In the genomic region with DNA sequence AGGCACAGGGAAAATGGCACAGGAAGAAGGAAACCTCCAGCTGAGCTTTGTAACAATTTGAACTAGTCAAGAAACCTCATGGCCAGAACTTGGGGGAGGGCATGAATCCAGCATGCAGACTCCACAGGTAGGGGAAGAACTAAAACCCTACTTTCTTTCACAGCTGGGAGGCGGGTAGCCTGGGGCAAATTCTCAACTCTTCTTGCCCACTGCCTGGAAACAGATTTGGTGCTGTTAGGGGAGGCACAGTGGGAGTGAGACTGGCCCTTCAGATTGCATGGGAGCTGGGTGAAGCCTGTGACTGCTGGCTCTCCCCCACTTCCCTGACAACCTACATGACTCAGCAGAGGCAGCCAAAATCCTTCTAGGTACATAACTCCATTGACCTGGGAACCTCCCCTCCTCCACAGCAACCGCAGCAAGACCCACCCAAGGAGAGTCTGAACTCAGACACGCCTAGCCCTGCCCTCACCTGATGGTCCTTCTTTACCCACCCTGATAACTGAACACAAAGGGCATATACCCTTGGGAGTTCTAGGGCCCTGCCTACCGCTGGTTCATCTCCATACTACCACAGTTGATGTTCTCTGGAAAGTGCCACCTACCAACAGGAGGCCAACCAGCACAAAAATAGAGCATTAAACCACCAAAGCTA, we compare ENCODE assay signal across 1 cellular context.
TF ChIP-seq lines count a peak whose summit lies in the region.

No MANE protein-coding gene starts in this region.

TF ChIP-seq in K562, 482 proteins besides CTCF, POLR2A, EP300 and RAD21 (continued from another document and continues in another):
- TF ChIP-seq TSC22D4 (tag; IDR thresholded peaks at IDR 0.05) (no peak), CCAR2 (IDR thresholded peaks at IDR 0.05; ENCODE audit: low read depth, low read length) (no peak), SETDB1 (IDR thresholded peaks at IDR 0.05; ENCODE audit: low read length) (no peak), NRF1 (conservative IDR thresholded peaks at IDR 0.05 in 1 of 2, IDR thresholded peaks at IDR 0.05 in 1 of 2) (no peak), HNRNPK (IDR thresholded peaks at IDR 0.05; ENCODE audit: low read depth, low read length, poor library complexity, severe bottlenecking) (no peak), MTF1 (CRISPR knock-in tag; IDR thresholded peaks at IDR 0.05; ENCODE audit: borderline replicate concordance) (no peak), TARDBP (IDR thresholded peaks at IDR 0.05) (no peak), SAP30 (IDR thresholded peaks at IDR 0.05; ENCODE audit: borderline replicate concordance, insufficient read depth, low read depth, low read length, poor library complexity, severe bottlenecking) (no peak), CEBPG (CRISPR knock-in tag; IDR thresholded peaks at IDR 0.05) (no peak), CEBPG (tag; conservative IDR thresholded peaks at IDR 0.05 in 1 of 2, IDR thresholded peaks at IDR 0.05 in 1 of 2) (no peak), ZNF140 (CRISPR knock-in tag; IDR thresholded peaks at IDR 0.05) (no peak), WHSC1 (IDR thresholded peaks at IDR 0.05; ENCODE audit: low read length) (no peak), NCOA2 (IDR thresholded peaks at IDR 0.05; ENCODE audit: partially characterized antibody in 2 of 2) (no peak), HOXB6 (CRISPR knock-in tag; IDR thresholded peaks at IDR 0.05; ENCODE audit: borderline replicate concordance) (no peak), FOXA3 (CRISPR knock-in tag; conservative IDR thresholded peaks at IDR 0.05 in 1 of 2, IDR thresholded peaks at IDR 0.05 in 1 of 2) (no peak; a peak in 1 of 4 replicates), ARID1B (IDR thresholded peaks at IDR 0.05) (peak; percentile 87), CBFA2T3 (IDR thresholded peaks at IDR 0.05) (peak; percentile 78), SNIP1 (IDR thresholded peaks at IDR 0.05; ENCODE audit: low read depth) (no peak)
- TF ChIP-seq, protein P1, sequence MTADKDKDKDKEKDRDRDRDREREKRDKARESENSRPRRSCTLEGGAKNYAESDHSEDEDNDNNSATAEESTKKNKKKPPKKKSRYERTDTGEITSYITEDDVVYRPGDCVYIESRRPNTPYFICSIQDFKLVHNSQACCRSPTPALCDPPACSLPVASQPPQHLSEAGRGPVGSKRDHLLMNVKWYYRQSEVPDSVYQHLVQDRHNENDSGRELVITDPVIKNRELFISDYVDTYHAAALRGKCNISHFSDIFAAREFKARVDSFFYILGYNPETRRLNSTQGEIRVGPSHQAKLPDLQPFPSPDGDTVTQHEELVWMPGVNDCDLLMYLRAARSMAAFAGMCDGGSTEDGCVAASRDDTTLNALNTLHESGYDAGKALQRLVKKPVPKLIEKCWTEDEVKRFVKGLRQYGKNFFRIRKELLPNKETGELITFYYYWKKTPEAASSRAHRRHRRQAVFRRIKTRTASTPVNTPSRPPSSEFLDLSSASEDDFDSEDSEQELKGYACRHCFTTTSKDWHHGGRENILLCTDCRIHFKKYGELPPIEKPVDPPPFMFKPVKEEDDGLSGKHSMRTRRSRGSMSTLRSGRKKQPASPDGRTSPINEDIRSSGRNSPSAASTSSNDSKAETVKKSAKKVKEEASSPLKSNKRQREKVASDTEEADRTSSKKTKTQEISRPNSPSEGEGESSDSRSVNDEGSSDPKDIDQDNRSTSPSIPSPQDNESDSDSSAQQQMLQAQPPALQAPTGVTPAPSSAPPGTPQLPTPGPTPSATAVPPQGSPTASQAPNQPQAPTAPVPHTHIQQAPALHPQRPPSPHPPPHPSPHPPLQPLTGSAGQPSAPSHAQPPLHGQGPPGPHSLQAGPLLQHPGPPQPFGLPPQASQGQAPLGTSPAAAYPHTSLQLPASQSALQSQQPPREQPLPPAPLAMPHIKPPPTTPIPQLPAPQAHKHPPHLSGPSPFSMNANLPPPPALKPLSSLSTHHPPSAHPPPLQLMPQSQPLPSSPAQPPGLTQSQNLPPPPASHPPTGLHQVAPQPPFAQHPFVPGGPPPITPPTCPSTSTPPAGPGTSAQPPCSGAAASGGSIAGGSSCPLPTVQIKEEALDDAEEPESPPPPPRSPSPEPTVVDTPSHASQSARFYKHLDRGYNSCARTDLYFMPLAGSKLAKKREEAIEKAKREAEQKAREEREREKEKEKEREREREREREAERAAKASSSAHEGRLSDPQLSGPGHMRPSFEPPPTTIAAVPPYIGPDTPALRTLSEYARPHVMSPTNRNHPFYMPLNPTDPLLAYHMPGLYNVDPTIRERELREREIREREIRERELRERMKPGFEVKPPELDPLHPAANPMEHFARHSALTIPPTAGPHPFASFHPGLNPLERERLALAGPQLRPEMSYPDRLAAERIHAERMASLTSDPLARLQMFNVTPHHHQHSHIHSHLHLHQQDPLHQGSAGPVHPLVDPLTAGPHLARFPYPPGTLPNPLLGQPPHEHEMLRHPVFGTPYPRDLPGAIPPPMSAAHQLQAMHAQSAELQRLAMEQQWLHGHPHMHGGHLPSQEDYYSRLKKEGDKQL (CRISPR knock-in tag; IDR thresholded peaks at IDR 0.05; ENCODE audit: borderline replicate concordance), result no peak
- TF ChIP-seq, protein P2, sequence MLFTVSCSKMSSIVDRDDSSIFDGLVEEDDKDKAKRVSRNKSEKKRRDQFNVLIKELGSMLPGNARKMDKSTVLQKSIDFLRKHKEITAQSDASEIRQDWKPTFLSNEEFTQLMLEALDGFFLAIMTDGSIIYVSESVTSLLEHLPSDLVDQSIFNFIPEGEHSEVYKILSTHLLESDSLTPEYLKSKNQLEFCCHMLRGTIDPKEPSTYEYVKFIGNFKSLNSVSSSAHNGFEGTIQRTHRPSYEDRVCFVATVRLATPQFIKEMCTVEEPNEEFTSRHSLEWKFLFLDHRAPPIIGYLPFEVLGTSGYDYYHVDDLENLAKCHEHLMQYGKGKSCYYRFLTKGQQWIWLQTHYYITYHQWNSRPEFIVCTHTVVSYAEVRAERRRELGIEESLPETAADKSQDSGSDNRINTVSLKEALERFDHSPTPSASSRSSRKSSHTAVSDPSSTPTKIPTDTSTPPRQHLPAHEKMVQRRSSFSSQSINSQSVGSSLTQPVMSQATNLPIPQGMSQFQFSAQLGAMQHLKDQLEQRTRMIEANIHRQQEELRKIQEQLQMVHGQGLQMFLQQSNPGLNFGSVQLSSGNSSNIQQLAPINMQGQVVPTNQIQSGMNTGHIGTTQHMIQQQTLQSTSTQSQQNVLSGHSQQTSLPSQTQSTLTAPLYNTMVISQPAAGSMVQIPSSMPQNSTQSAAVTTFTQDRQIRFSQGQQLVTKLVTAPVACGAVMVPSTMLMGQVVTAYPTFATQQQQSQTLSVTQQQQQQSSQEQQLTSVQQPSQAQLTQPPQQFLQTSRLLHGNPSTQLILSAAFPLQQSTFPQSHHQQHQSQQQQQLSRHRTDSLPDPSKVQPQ (CRISPR knock-in tag; IDR thresholded peaks at IDR 0.05; ENCODE audit: borderline replicate concordance), result no peak
- TF ChIP-seq, protein P3, sequence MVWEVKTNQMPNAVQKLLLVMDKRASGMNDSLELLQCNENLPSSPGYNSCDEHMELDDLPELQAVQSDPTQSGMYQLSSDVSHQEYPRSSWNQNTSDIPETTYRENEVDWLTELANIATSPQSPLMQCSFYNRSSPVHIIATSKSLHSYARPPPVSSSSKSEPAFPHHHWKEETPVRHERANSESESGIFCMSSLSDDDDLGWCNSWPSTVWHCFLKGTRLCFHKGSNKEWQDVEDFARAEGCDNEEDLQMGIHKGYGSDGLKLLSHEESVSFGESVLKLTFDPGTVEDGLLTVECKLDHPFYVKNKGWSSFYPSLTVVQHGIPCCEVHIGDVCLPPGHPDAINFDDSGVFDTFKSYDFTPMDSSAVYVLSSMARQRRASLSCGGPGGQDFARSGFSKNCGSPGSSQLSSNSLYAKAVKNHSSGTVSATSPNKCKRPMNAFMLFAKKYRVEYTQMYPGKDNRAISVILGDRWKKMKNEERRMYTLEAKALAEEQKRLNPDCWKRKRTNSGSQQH (CRISPR knock-in tag; IDR thresholded peaks at IDR 0.05), result no peak
- TF ChIP-seq, protein P4, sequence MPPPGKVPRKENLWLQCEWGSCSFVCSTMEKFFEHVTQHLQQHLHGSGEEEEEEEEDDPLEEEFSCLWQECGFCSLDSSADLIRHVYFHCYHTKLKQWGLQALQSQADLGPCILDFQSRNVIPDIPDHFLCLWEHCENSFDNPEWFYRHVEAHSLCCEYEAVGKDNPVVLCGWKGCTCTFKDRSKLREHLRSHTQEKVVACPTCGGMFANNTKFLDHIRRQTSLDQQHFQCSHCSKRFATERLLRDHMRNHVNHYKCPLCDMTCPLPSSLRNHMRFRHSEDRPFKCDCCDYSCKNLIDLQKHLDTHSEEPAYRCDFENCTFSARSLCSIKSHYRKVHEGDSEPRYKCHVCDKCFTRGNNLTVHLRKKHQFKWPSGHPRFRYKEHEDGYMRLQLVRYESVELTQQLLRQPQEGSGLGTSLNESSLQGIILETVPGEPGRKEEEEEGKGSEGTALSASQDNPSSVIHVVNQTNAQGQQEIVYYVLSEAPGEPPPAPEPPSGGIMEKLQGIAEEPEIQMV (tag; conservative IDR thresholded peaks at IDR 0.05; ENCODE audit: low read depth), result no peak
- TF ChIP-seq, protein P5, sequence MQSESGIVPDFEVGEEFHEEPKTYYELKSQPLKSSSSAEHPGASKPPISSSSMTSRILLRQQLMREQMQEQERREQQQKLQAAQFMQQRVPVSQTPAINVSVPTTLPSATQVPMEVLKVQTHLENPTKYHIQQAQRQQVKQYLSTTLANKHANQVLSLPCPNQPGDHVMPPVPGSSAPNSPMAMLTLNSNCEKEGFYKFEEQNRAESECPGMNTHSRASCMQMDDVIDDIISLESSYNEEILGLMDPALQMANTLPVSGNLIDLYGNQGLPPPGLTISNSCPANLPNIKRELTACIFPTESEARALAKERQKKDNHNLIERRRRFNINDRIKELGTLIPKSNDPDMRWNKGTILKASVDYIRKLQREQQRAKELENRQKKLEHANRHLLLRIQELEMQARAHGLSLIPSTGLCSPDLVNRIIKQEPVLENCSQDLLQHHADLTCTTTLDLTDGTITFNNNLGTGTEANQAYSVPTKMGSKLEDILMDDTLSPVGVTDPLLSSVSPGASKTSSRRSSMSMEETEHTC (IDR thresholded peaks at IDR 0.05), result peak; percentile 64
- TF ChIP-seq, protein P6, sequence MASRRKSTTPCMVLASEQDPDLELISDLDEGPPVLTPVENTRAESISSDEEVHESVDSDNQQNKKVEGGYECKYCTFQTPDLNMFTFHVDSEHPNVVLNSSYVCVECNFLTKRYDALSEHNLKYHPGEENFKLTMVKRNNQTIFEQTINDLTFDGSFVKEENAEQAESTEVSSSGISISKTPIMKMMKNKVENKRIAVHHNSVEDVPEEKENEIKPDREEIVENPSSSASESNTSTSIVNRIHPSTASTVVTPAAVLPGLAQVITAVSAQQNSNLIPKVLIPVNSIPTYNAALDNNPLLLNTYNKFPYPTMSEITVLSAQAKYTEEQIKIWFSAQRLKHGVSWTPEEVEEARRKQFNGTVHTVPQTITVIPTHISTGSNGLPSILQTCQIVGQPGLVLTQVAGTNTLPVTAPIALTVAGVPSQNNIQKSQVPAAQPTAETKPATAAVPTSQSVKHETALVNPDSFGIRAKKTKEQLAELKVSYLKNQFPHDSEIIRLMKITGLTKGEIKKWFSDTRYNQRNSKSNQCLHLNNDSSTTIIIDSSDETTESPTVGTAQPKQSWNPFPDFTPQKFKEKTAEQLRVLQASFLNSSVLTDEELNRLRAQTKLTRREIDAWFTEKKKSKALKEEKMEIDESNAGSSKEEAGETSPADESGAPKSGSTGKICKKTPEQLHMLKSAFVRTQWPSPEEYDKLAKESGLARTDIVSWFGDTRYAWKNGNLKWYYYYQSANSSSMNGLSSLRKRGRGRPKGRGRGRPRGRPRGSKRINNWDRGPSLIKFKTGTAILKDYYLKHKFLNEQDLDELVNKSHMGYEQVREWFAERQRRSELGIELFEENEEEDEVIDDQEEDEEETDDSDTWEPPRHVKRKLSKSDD (conservative IDR thresholded peaks at IDR 0.05; ENCODE audit: low read length), result no peak
- TF ChIP-seq, protein P7, sequence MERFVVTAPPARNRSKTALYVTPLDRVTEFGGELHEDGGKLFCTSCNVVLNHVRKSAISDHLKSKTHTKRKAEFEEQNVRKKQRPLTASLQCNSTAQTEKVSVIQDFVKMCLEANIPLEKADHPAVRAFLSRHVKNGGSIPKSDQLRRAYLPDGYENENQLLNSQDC (CRISPR knock-in tag; IDR thresholded peaks at IDR 0.05), result no peak
- TF ChIP-seq, protein P8, sequence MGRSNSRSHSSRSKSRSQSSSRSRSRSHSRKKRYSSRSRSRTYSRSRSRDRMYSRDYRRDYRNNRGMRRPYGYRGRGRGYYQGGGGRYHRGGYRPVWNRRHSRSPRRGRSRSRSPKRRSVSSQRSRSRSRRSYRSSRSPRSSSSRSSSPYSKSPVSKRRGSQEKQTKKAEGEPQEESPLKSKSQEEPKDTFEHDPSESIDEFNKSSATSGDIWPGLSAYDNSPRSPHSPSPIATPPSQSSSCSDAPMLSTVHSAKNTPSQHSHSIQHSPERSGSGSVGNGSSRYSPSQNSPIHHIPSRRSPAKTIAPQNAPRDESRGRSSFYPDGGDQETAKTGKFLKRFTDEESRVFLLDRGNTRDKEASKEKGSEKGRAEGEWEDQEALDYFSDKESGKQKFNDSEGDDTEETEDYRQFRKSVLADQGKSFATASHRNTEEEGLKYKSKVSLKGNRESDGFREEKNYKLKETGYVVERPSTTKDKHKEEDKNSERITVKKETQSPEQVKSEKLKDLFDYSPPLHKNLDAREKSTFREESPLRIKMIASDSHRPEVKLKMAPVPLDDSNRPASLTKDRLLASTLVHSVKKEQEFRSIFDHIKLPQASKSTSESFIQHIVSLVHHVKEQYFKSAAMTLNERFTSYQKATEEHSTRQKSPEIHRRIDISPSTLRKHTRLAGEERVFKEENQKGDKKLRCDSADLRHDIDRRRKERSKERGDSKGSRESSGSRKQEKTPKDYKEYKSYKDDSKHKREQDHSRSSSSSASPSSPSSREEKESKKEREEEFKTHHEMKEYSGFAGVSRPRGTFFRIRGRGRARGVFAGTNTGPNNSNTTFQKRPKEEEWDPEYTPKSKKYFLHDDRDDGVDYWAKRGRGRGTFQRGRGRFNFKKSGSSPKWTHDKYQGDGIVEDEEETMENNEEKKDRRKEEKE (IDR thresholded peaks at IDR 0.05; ENCODE audit: borderline replicate concordance in 1 of 2, control insufficient read depth in 1 of 2, low read depth in 2 of 2, low read length in 1 of 2), result no peak
- TF ChIP-seq, protein P9, sequence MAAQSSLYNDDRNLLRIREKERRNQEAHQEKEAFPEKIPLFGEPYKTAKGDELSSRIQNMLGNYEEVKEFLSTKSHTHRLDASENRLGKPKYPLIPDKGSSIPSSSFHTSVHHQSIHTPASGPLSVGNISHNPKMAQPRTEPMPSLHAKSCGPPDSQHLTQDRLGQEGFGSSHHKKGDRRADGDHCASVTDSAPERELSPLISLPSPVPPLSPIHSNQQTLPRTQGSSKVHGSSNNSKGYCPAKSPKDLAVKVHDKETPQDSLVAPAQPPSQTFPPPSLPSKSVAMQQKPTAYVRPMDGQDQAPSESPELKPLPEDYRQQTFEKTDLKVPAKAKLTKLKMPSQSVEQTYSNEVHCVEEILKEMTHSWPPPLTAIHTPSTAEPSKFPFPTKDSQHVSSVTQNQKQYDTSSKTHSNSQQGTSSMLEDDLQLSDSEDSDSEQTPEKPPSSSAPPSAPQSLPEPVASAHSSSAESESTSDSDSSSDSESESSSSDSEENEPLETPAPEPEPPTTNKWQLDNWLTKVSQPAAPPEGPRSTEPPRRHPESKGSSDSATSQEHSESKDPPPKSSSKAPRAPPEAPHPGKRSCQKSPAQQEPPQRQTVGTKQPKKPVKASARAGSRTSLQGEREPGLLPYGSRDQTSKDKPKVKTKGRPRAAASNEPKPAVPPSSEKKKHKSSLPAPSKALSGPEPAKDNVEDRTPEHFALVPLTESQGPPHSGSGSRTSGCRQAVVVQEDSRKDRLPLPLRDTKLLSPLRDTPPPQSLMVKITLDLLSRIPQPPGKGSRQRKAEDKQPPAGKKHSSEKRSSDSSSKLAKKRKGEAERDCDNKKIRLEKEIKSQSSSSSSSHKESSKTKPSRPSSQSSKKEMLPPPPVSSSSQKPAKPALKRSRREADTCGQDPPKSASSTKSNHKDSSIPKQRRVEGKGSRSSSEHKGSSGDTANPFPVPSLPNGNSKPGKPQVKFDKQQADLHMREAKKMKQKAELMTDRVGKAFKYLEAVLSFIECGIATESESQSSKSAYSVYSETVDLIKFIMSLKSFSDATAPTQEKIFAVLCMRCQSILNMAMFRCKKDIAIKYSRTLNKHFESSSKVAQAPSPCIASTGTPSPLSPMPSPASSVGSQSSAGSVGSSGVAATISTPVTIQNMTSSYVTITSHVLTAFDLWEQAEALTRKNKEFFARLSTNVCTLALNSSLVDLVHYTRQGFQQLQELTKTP (IDR thresholded peaks at IDR 0.05; ENCODE audit: low read depth in 1 of 2, partially characterized antibody in 2 of 2), result peak; percentile 26 to 51
